In genomic region chr10:78910886-78911285, GRCh38 we compare ENCODE assay signal across 17 cellular contexts.
DNase-seq lines count a peak whose midpoint lies in the region; ATAC-seq and TF ChIP-seq lines count a peak whose summit lies in the region.
"Had no signal": no experiment of that assay in that cellular context is flagged by ENCODE, and none has a peak within 500 bp of the region (broad histone marks: within the 10 kb centered on the region; RNA-seq: fewer than 3 reads in every experiment).

No MANE protein-coding gene starts in this region.

- BruUV-seq in PC-9 (replicated peaks; lab: Mats Ljungman, UMichigan) = no TSS peak

- ATAC-seq in sciatic nerve (no peak), upper lobe of right lung (no peak)
- ATAC-seq: GM23338 had no signal

- no peaks in the 10 kb centered on the region for H3F3A ChIP-seq in PC-9 (ENCODE audit: insufficient read depth, low read depth)

- peak; percentile 57 for DNase-seq in activated effector memory CD4-positive, alpha-beta T cell treated with anti-CD3 and anti-CD28 coated beads, Interleukin-2, amount 50 U/mL, for 16 hours
- no peak for DNase-seq in activated effector memory CD4-positive, alpha-beta T cell treated with Interleukin-2 at 50 U/mL for 16 hours
- DNase-seq in mesenteric fat pad (ENCODE audit: low spot score) (peak; percentile 81), sciatic nerve (ENCODE audit: low spot score) (peak; percentile 26), upper lobe of right lung (peak; percentile 57), PC-9 (no peak), iPS-NIHi11 (ENCODE audit: low spot score) (no peak), NCI-H187 treated with DMSO at 0.1 percent for 48 hours (lab: John Stamatoyannopoulos, UW) (no peak)
- DNase-seq: 8988T; AML-193; Calu3; CD4-positive, CD25-positive, alpha-beta regulatory T cell; DMS 273 treated with DMSO at 0.1 percent for 48 hours had no signal

- H3K4me3 ChIP-seq in upper lobe of right lung (no peak overlapping the region), PC-9 (no peak overlapping the region)
- H3K4me3 ChIP-seq: BLaER1, GM23338, HAP-1 had no signal

- H3K36me3 ChIP-seq in upper lobe of right lung (no peaks in the 10 kb centered on the region), PC-9 (ENCODE audit: low read depth) (no peaks in the 10 kb centered on the region)
- H3K36me3 ChIP-seq: BLaER1, HAP-1 had no signal

- no peaks in the 10 kb centered on the region for H3K27me3 ChIP-seq in upper lobe of right lung
- no peaks in the 10 kb centered on the region for H3K27me3 ChIP-seq in PC-9 (ENCODE audit: insufficient read depth, low read depth)
- H3K27me3 ChIP-seq: BLaER1 had no signal

- POLR2A ChIA-PET in PC-9 (lab: Charles Lee; ENCODE audit: unreplicated experiment) = no interaction called here

- no peaks in the 10 kb centered on the region for H3K4me1 ChIP-seq in upper lobe of right lung
- no peaks in the 10 kb centered on the region for H3K4me1 ChIP-seq in PC-9 (replicated peaks; ENCODE audit: insufficient read depth)

- H3K9me3 ChIP-seq in upper lobe of right lung (no peaks in the 10 kb centered on the region), PC-9 (ENCODE audit: insufficient read depth, low read depth) (no peaks in the 10 kb centered on the region)
- H3K9me3 ChIP-seq: BLaER1, HAP-1 had no signal

- no peaks in the 10 kb centered on the region for H4K20me1 ChIP-seq in PC-9 (ENCODE audit: insufficient read depth)
- H4K20me1 ChIP-seq: BLaER1 had no signal

- no peak overlapping the region for H2AFZ ChIP-seq in PC-9
- H2AFZ ChIP-seq: GM23338 had no signal

- H3K79me2 ChIP-seq in PC-9 (ENCODE audit: low read depth) = no peaks in the 10 kb centered on the region

- CTCF ChIA-PET in PC-9 (lab: Charles Lee) = no interaction called here

- H3K4me2 ChIP-seq in PC-9 = no peak overlapping the region
- H3K4me2 ChIP-seq: BLaER1, GM23338 had no signal

- H3K27ac ChIP-seq in upper lobe of right lung (no peak overlapping the region), PC-9 (no peak overlapping the region)
- H3K27ac ChIP-seq: BLaER1, HL-60 had no signal

- intact Hi-C loops in sciatic nerve (cut with DNase I) (no loop called here), upper lobe of right lung (cut with DNase I) (no loop called here), PC-9 (cut with micrococcal nuclease; ENCODE audit: unreplicated experiment) (no loop called here)

- TF ChIP-seq CTCF in upper lobe of right lung (IDR thresholded peaks at IDR 0.05) = no peak
- no peak for TF ChIP-seq CTCF in PC-9 (conservative IDR thresholded peaks at IDR 0.05)

- H3K9me2 ChIP-seq in PC-9 (ENCODE audit: insufficient read depth) = no peaks in the 10 kb centered on the region

Comparison
In these comparisons a context has a peak if more than half of its experiments do, and no peak if none do; other contexts are left out.
1. DNase-seq: peak in activated effector memory CD4-positive, alpha-beta T cell treated with anti-CD3 and anti-CD28 coated beads, Interleukin-2, amount 50 U/mL, for 16 hours (single experiment), mesenteric fat pad (single experiment), sciatic nerve (single experiment) and upper lobe of right lung (single experiment); none in activated effector memory CD4-positive, alpha-beta T cell treated with Interleukin-2 at 50 U/mL for 16 hours (single experiment), PC-9 (0 of 2), iPS-NIHi11 (single experiment) and NCI-H187 treated with DMSO at 0.1 percent for 48 hours (single experiment).